ENCODE assay signal across 8 cellular contexts in genomic region chr9:41272879-41273548, GRCh38.
DNase-seq lines count a peak whose midpoint lies in the region; ATAC-seq and TF ChIP-seq lines count a peak whose summit lies in the region.
"Not testable (repeated sequence)": the region's sequence is repeated elsewhere in the genome, so short reads cannot be mapped to it uniquely, and the experiment has no call there.

No MANE protein-coding gene starts in this region.

- H3K9me3 ChIP-seq in adipocyte (ENCODE audit: control insufficient read depth, low read length), result not testable (repeated sequence)

- H3K9ac ChIP-seq in adipocyte (ENCODE audit: low read length), result not testable (repeated sequence)

- not testable (repeated sequence) for H3K36me3 Mint-ChIP-seq in neural crest cell (ENCODE audit: low read depth); stimulated activated naive B cell treated with anti-CD40 and anti-IgM and Interleukin-4, amounts not matched to agents 10 μg/mL and 1 μg/mL and 100 μg/mL, for 72 hours

- not testable (repeated sequence) for H3K27ac Mint-ChIP-seq in neural crest cell (ENCODE audit: unreplicated experiment); stimulated activated naive B cell treated with anti-CD40 and anti-IgM and Interleukin-4, amounts not matched to agents 10 μg/mL and 1 μg/mL and 100 μg/mL, for 72 hours

- not testable (repeated sequence) for H3K4me1 ChIP-seq in adipocyte (ENCODE audit: control insufficient read depth, insufficient read depth, low read length)

- not testable (repeated sequence) for TF ChIP-seq CTCF in neural crest cell (conservative IDR thresholded peaks at IDR 0.05)

- H3K9me3 Mint-ChIP-seq in neural crest cell; stimulated activated naive B cell treated with anti-CD40 and anti-IgM and Interleukin-4, amounts not matched to agents 10 μg/mL and 1 μg/mL and 100 μg/mL, for 72 hours: not testable (repeated sequence)

- intact Hi-C loops in Right ventricle myocardium inferior (cut with DNase I), result not testable (repeated sequence)

- not testable (repeated sequence) for H3K36me3 ChIP-seq in adipocyte (ENCODE audit: control insufficient read depth, insufficient read depth, low read length, severe bottlenecking)

- not testable (repeated sequence) for H3K4me1 Mint-ChIP-seq in neural crest cell; stimulated activated naive B cell treated with anti-CD40 and anti-IgM and Interleukin-4, amounts not matched to agents 10 μg/mL and 1 μg/mL and 100 μg/mL, for 72 hours

- not testable (repeated sequence) for H3K4me3 Mint-ChIP-seq in neural crest cell
- peak overlapping the region; percentile 44 to 61 for H3K4me3 Mint-ChIP-seq in stimulated activated naive B cell treated with anti-CD40 and anti-IgM and Interleukin-4, amounts not matched to agents 10 μg/mL and 1 μg/mL and 100 μg/mL, for 72 hours

- peak overlapping the region; percentile 44 for H3K4me3 ChIP-seq in adipocyte (ENCODE audit: low read length)

- peak; percentile 53 for DNase-seq in ELF-1 (ENCODE audit: low read depth, low spot score)
- DNase-seq in T-helper 1 cell, result peak in 3 of 5 donors; percentile 2 to 16 (median 10)
- peak; percentile 7 for DNase-seq in adipocyte (ENCODE audit: low read depth)
- peak; percentile 81 for DNase-seq in Right ventricle myocardium inferior (ENCODE audit: missing footprints)
- DNase-seq in neural crest cell (ENCODE audit: low read depth, low spot score), result peak; percentile 40
- peak; percentile 22 for DNase-seq in stimulated activated naive B cell treated with anti-CD40 and anti-IgM and Interleukin-4, amounts not matched to agents 10 μg/mL and 1 μg/mL and 100 μg/mL, for 72 hours

- H3K27me3 Mint-ChIP-seq in neural crest cell (ENCODE audit: low read depth); stimulated activated naive B cell treated with anti-CD40 and anti-IgM and Interleukin-4, amounts not matched to agents 10 μg/mL and 1 μg/mL and 100 μg/mL, for 72 hours: not testable (repeated sequence)

- ATAC-seq in GM21515 (IDR thresholded peaks at IDR 0.05; ENCODE audit: unreplicated experiment), result peak; percentile 43
- ATAC-seq in HG03342 (IDR thresholded peaks at IDR 0.05; ENCODE audit: unreplicated experiment), result peak; percentile 38
- ATAC-seq in Right ventricle myocardium inferior, result peak; percentile 39
- not testable (repeated sequence) for ATAC-seq in stimulated activated naive B cell treated with anti-CD40 and anti-IgM and Interleukin-4, amounts not matched to agents 10 μg/mL and 1 μg/mL and 100 μg/mL, for 72 hours (replicated peaks)

- H3K27me3 ChIP-seq in adipocyte (replicated peaks; ENCODE audit: control insufficient read depth, insufficient read depth, low read length), result not testable (repeated sequence)

Comparison
In these comparisons a context has a peak if more than half of its experiments do, and no peak if none do; other contexts are left out.
1. DNase-seq: peak in every context shown above with its lines; median percentile 81 in Right ventricle myocardium inferior; 53 in ELF-1; 40 in neural crest cell; 22 in stimulated activated naive B cell treated with anti-CD40 and anti-IgM and Interleukin-4, amounts not matched to agents 10 μg/mL and 1 μg/mL and 100 μg/mL, for 72 hours; 10 in T-helper 1 cell; 7 in adipocyte.